In the genomic region with DNA sequence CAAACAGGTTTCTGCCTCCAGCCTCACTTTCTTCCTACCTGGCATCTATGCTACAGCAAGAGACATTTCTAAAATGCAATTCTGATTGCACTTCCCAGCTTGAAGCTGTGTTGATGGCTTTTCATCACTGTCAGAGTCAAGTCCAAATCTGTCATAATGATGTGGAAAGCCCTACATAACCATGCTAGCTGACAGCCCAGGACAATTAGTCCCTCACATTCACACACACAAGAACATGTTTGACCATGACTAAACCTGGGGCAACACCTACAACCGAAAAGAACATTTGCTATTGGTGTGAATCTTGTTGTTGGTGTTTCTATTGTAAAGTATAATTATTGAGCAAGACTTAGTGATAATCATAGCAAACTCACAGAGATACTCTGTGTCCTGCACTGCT, we compare ENCODE assay signal across 15 cellular contexts. TPM values are rescaled to one million over a fixed set of nuclear protein-coding genes. Genes with fewer than 3 reads are reported as not detected.
DNase-seq lines count a peak whose midpoint lies in the region; ATAC-seq and TF ChIP-seq lines count a peak whose summit lies in the region.
"Had no signal": no experiment of that assay in that cellular context is flagged by ENCODE, and none has a peak within 500 bp of the region (broad histone marks: within the 10 kb centered on the region; RNA-seq: fewer than 3 reads in every experiment).

No MANE protein-coding gene starts in this region.

- H3K4me1 Mint-ChIP-seq in activated naive CD4-positive, alpha-beta T cell treated with anti-CD3 and anti-CD28 coated beads for 36 hours (ENCODE audit: low read depth) = peaks cover 21% of the 10 kb centered on the region
- peaks cover 24% of the 10 kb centered on the region for H3K4me1 Mint-ChIP-seq in stimulated activated naive CD8-positive, alpha-beta T cell treated with anti-CD3 and anti-CD28 coated beads, Interleukin-15, amount 100 ng/mL, for 72 hours

- H3K27me3 ChIP-seq in foreskin keratinocyte = no peaks in the 10 kb centered on the region
- H3K27me3 ChIP-seq: BLaER1 had no signal

- no peaks in the 10 kb centered on the region for H3K36me3 Mint-ChIP-seq in activated naive CD4-positive, alpha-beta T cell treated with anti-CD3 and anti-CD28 coated beads for 36 hours (ENCODE audit: low read depth)
- H3K36me3 Mint-ChIP-seq: CD4-positive, CD25-positive, alpha-beta regulatory T cell had no signal

- H3K4me1 ChIP-seq in foreskin keratinocyte = no peaks in the 10 kb centered on the region

- intact Hi-C loops in activated naive CD4-positive, alpha-beta T cell treated with anti-CD3 and anti-CD28 coated beads for 36 hours (cut with micrococcal nuclease) = loop anchor here (5.0 kb wide), 1 partner anchor 96 kb away; no protein-coding TSS in a partner anchor

- no peak for TF ChIP-seq CTCF in foreskin keratinocyte (conservative IDR thresholded peaks at IDR 0.05)

- peaks cover 5% of the 10 kb centered on the region for H3K9me3 Mint-ChIP-seq in activated naive CD4-positive, alpha-beta T cell treated with anti-CD3 and anti-CD28 coated beads for 36 hours
- H3K9me3 Mint-ChIP-seq in stimulated activated naive CD8-positive, alpha-beta T cell treated with anti-CD3 and anti-CD28 coated beads, Interleukin-15, amount 100 ng/mL, for 72 hours = peaks cover 6 to 9% of the 10 kb centered on the region in 2 donors

- no peak overlapping the region for H3K4me3 Mint-ChIP-seq in activated naive CD4-positive, alpha-beta T cell treated with anti-CD3 and anti-CD28 coated beads for 36 hours
- H3K4me3 Mint-ChIP-seq in stimulated activated naive CD8-positive, alpha-beta T cell treated with anti-CD3 and anti-CD28 coated beads, Interleukin-15, amount 100 ng/mL, for 72 hours = no peak overlapping the region
- H3K4me3 Mint-ChIP-seq: CD4-positive, CD25-positive, alpha-beta regulatory T cell had no signal

- peak; percentile 19 for ATAC-seq in stimulated activated naive CD8-positive, alpha-beta T cell treated with anti-CD3 and anti-CD28 coated beads, Interleukin-15, amount 100 ng/mL, for 72 hours
- no peak for ATAC-seq in stimulated activated naive CD8-positive, alpha-beta T cell treated with anti-CD3 and anti-CD28 coated beads, Interleukin-15, Interleukin-2, amounts not matched to agents 100 U/mL and 50 U/mL, for 24 hours
- ATAC-seq in foreskin keratinocyte = no peak

- H3K27ac ChIP-seq in foreskin keratinocyte = no peak overlapping the region
- H3K27ac ChIP-seq: BLaER1, GM23248 had no signal

- no peaks in the 10 kb centered on the region for H3K27me3 Mint-ChIP-seq in activated naive CD4-positive, alpha-beta T cell treated with anti-CD3 and anti-CD28 coated beads for 36 hours (ENCODE audit: low read depth)
- H3K27me3 Mint-ChIP-seq in stimulated activated naive CD8-positive, alpha-beta T cell treated with anti-CD3 and anti-CD28 coated beads, Interleukin-15, amount 100 ng/mL, for 72 hours = no peaks in the 10 kb centered on the region

- no peak for DNase-seq in activated naive CD4-positive, alpha-beta T cell treated with anti-CD3 and anti-CD28 coated beads for 36 hours
- no peak for DNase-seq in activated naive CD4-positive, alpha-beta T cell (lab: John Stamatoyannopoulos, UW)
- no peak for DNase-seq in stimulated activated naive CD8-positive, alpha-beta T cell treated with anti-CD3 and anti-CD28 coated beads, Interleukin-15, amount 100 ng/mL, for 72 hours
- DNase-seq in stimulated activated naive CD8-positive, alpha-beta T cell treated with anti-CD3 and anti-CD28 coated beads, Interleukin-15, Interleukin-2, amounts not matched to agents 100 U/mL and 50 U/mL, for 24 hours = no peak
- peak; percentile 47 to 50 for DNase-seq in foreskin keratinocyte
- DNase-seq in activated CD8-positive, alpha-beta memory T cell treated with anti-CD3 and anti-CD28 coated beads, Interleukin-2, amount 50 U/mL, for 48 hours = no peak
- no peak for DNase-seq in GM19240 (ENCODE audit: insufficient read length, low spot score)
- DNase-seq: 8988T; AML-193; CD4-positive, CD25-positive, alpha-beta regulatory T cell; DMS53; GF-D8; GM23248; H7 had no signal

- H3K27ac Mint-ChIP-seq in activated naive CD4-positive, alpha-beta T cell treated with anti-CD3 and anti-CD28 coated beads for 36 hours = peak overlapping the region; percentile 37
- no peak overlapping the region for H3K27ac Mint-ChIP-seq in stimulated activated naive CD8-positive, alpha-beta T cell treated with anti-CD3 and anti-CD28 coated beads, Interleukin-15, amount 100 ng/mL, for 72 hours
- H3K27ac Mint-ChIP-seq: CD4-positive, CD25-positive, alpha-beta regulatory T cell had no signal

- CTCF ChIA-PET in activated naive CD4-positive, alpha-beta T cell treated with anti-CD3 and anti-CD28 coated beads for 36 hours (lab: Charles Lee) = interaction anchor here (1.0 to 1.3 kb wide), 2 partner anchors 14 to 38 kb away, joined by 3 to 7 read pairs; no protein-coding TSS in a partner anchor

RNA-seq across cellular contexts. Expression of a gene that starts 58.2 kb away (rescaled TPM):
- 10 to 100 TPM; 54.1 to 55.2 TPM for total RNA-seq in activated naive CD4-positive, alpha-beta T cell treated with anti-CD3 and anti-CD28 coated beads for 36 hours
- 11.1 and 11.3 TPM in 2 replicates for total RNA-seq in foreskin keratinocyte
- 3.1 and 3.3 TPM in 2 replicates for polyA plus RNA-seq in foreskin keratinocyte

Comparison
In these comparisons a context has a peak if more than half of its experiments do, and no peak if none do; other contexts are left out.
1. DNase-seq: peak in foreskin keratinocyte (2 of 2); none in activated naive CD4-positive, alpha-beta T cell treated with anti-CD3 and anti-CD28 coated beads for 36 hours (single experiment), activated naive CD4-positive, alpha-beta T cell (0 of 4), stimulated activated naive CD8-positive, alpha-beta T cell treated with anti-CD3 and anti-CD28 coated beads, Interleukin-15, amount 100 ng/mL, for 72 hours (0 of 2), stimulated activated naive CD8-positive, alpha-beta T cell treated with anti-CD3 and anti-CD28 coated beads, Interleukin-15, Interleukin-2, amounts not matched to agents 100 U/mL and 50 U/mL, for 24 hours (single experiment), activated CD8-positive, alpha-beta memory T cell treated with anti-CD3 and anti-CD28 coated beads, Interleukin-2, amount 50 U/mL, for 48 hours (single experiment) and GM19240 (single experiment).